Comparison of ENCODE assay signal across 13 cellular contexts in genomic region chr14:99450266-99450665, GRCh38. TPM values are rescaled to one million over a fixed set of nuclear protein-coding genes. Genes with fewer than 3 reads are reported as not detected.
DNase-seq lines count a peak whose midpoint lies in the region; ATAC-seq lines count a peak whose summit lies in the region.
"Had no signal": no experiment of that assay in that cellular context is flagged by ENCODE, and none has a peak within 500 bp of the region (broad histone marks: within the 10 kb centered on the region; RNA-seq: fewer than 3 reads in every experiment).

No MANE protein-coding gene starts in this region.

- peaks cover 29 to 50% (median 38%) of the 10 kb centered on the region in 3 donors for H3K36me3 Mint-ChIP-seq in immature natural killer cell
- peaks cover 15% of the 10 kb centered on the region for H3K36me3 Mint-ChIP-seq in natural killer cell treated with Interleukin-12 subunit alpha and Interleukin-12 subunit beta and Interleukin-15 and Interleukin-18, amount 100 ng/mL, for 72 hours

- H3K4me1 Mint-ChIP-seq in immature natural killer cell = peaks cover 72 to 73% of the 10 kb centered on the region in 2 donors
- H3K4me1 Mint-ChIP-seq in natural killer cell treated with Interleukin-12 subunit alpha and Interleukin-12 subunit beta and Interleukin-15 and Interleukin-18, amount 100 ng/mL, for 72 hours (ENCODE audit: low read depth in 2 of 2) = peaks cover 39 to 43% of the 10 kb centered on the region in 2 donors
- H3K4me1 Mint-ChIP-seq: CD14-positive monocyte had no signal

- peak overlapping the region; percentile 55 to 82 (median 66) for H3K4me3 Mint-ChIP-seq in immature natural killer cell
- H3K4me3 Mint-ChIP-seq in natural killer cell treated with Interleukin-12 subunit alpha and Interleukin-12 subunit beta and Interleukin-15 and Interleukin-18, amount 100 ng/mL, for 72 hours = no peak overlapping the region
- H3K4me3 Mint-ChIP-seq: CD14-positive monocyte had no signal

- DNase-seq in immature natural killer cell = peak in 2 of 3 donors; percentile 24 to 31
- DNase-seq in natural killer cell treated with Interleukin-12 subunit alpha and Interleukin-12 subunit beta and Interleukin-15 and Interleukin-18, amount 100 ng/mL, for 72 hours (ENCODE audit: low spot score) = no peak
- no peak for DNase-seq in COLO668 (lab: John Stamatoyannopoulos, UW; ENCODE audit: unreplicated experiment)
- DNase-seq: Calu3, DMS 273 treated with DMSO at 0.1 percent for 48 hours, GM23248, H7 had no signal

- ATAC-seq in natural killer cell treated with Interleukin-12 subunit alpha and Interleukin-12 subunit beta and Interleukin-15 and Interleukin-18, amount 100 ng/mL, for 72 hours = no peak
- ATAC-seq in HG03432 (IDR thresholded peaks at IDR 0.05; ENCODE audit: unreplicated experiment) (no peak), GM21825 (IDR thresholded peaks at IDR 0.05; ENCODE audit: unreplicated experiment) (no peak)
- ATAC-seq: A549, K562 had no signal

- H3K27me3 Mint-ChIP-seq in immature natural killer cell (ENCODE audit: low read depth in 3 of 3) = peaks cover 0 to 2% (median 0%) of the 10 kb centered on the region in 3 donors
- no peaks in the 10 kb centered on the region for H3K27me3 Mint-ChIP-seq in natural killer cell treated with Interleukin-12 subunit alpha and Interleukin-12 subunit beta and Interleukin-15 and Interleukin-18, amount 100 ng/mL, for 72 hours

- peak overlapping the region; percentile 81 to 97 (median 91) for H3K27ac Mint-ChIP-seq in immature natural killer cell
- peak overlapping the region; percentile 59 to 85 for H3K27ac Mint-ChIP-seq in natural killer cell treated with Interleukin-12 subunit alpha and Interleukin-12 subunit beta and Interleukin-15 and Interleukin-18, amount 100 ng/mL, for 72 hours

- H3K9me3 Mint-ChIP-seq in immature natural killer cell = no peaks in the 10 kb centered on the region
- no peaks in the 10 kb centered on the region for H3K9me3 Mint-ChIP-seq in natural killer cell treated with Interleukin-12 subunit alpha and Interleukin-12 subunit beta and Interleukin-15 and Interleukin-18, amount 100 ng/mL, for 72 hours
- H3K9me3 Mint-ChIP-seq: CD14-positive monocyte had no signal

- H3K27ac ChIP-seq in angular gyrus (ENCODE audit: low read depth, low read length) = peak overlapping the region; percentile 60
- H3K27ac ChIP-seq: A549, GM23248 had no signal

RNA-seq across cellular contexts. Expression of gene SETD3, which starts 30.4 kb away (rescaled TPM):
- polyA plus RNA-seq in immature natural killer cell = 100 to 1,000 TPM in 1 of 3 donors, 10 to 100 TPM in 2; 60.8 to 112 (median 66.5) TPM
- 10 to 100 TPM; 80.6 to 96.7 TPM for total RNA-seq in natural killer cell treated with Interleukin-12 subunit alpha and Interleukin-12 subunit beta and Interleukin-15 and Interleukin-18, amount 100 ng/mL, for 72 hours

RNA-seq across cellular contexts. Expression of gene CCNK, which starts 30.9 kb away (rescaled TPM):
- 10 to 100 TPM in 2 of 3 donors, 1 to 10 TPM in 1; 5.8 to 32.9 (median 13.2) TPM for polyA plus RNA-seq in immature natural killer cell
- 100 to 1,000 TPM in 1 of 2 donors, 10 to 100 TPM in 1; 78.6 to 105 TPM for total RNA-seq in natural killer cell treated with Interleukin-12 subunit alpha and Interleukin-12 subunit beta and Interleukin-15 and Interleukin-18, amount 100 ng/mL, for 72 hours

Comparison
In these comparisons a context has a peak if more than half of its experiments do, and no peak if none do; other contexts are left out.
1. DNase-seq: peak in immature natural killer cell (2 of 3); none in natural killer cell treated with Interleukin-12 subunit alpha and Interleukin-12 subunit beta and Interleukin-15 and Interleukin-18, amount 100 ng/mL, for 72 hours (single experiment) and COLO668 (single experiment).